11 cellular contexts compared by ENCODE assay signal in genomic region chr6:149450679-149451360, GRCh38. TPM values are rescaled to one million over a fixed set of nuclear protein-coding genes. Genes with fewer than 3 reads are reported as not detected.
DNase-seq lines count a peak whose midpoint lies in the region; ATAC-seq and TF ChIP-seq lines count a peak whose summit lies in the region.
"Had no signal": no experiment of that assay in that cellular context is flagged by ENCODE, and none has a peak within 500 bp of the region (broad histone marks: within the 10 kb centered on the region; RNA-seq: fewer than 3 reads in every experiment).

No MANE protein-coding gene starts in this region.

- DNase-seq in activated CD4-positive, alpha-beta T cell treated with anti-CD3 and anti-CD28 coated beads, Interleukin-2, amount 10 ng/mL, durations not matched to agents 7 days and 5 days = no peak
- DNase-seq in activated CD4-positive, alpha-beta T cell treated with anti-CD3 and anti-CD28 coated beads for 48 hours = no peak
- peak; percentile 15 for DNase-seq in midbrain (lab: John Stamatoyannopoulos, UW)
- no peak for DNase-seq in thoracic aorta (ENCODE audit: low spot score)
- no peak for DNase-seq in HuH-7 (ENCODE audit: low spot score)
- no peak for DNase-seq in ureter (ENCODE audit: low spot score)
- DNase-seq in kidney tubule cell (ENCODE audit: low spot score) = no peak
- DNase-seq: CD4-positive, CD25-positive, alpha-beta regulatory T cell; cortex of kidney had no signal

- TF ChIP-seq CTCF in thoracic aorta (IDR thresholded peaks at IDR 0.05) = no peak

- H3K9me3 Mint-ChIP-seq in activated CD4-positive, alpha-beta T cell treated with anti-CD3 and anti-CD28 coated beads, Interleukin-2, amount 10 ng/mL, durations not matched to agents 7 days and 5 days = no peaks in the 10 kb centered on the region

- no peaks in the 10 kb centered on the region for H3K9me3 ChIP-seq in ectodermal cell (ENCODE audit: control insufficient read depth, low read length)
- H3K9me3 ChIP-seq in thoracic aorta = no peaks in the 10 kb centered on the region

- H3K27ac Mint-ChIP-seq in activated CD4-positive, alpha-beta T cell treated with anti-CD3 and anti-CD28 coated beads, Interleukin-2, amount 10 ng/mL, durations not matched to agents 7 days and 5 days = no peak overlapping the region

- H3K27me3 Mint-ChIP-seq in activated CD4-positive, alpha-beta T cell treated with anti-CD3 and anti-CD28 coated beads, Interleukin-2, amount 10 ng/mL, durations not matched to agents 7 days and 5 days = no peaks in the 10 kb centered on the region
- H3K27me3 Mint-ChIP-seq: CD4-positive, CD25-positive, alpha-beta regulatory T cell had no signal

- H3K36me3 ChIP-seq in ectodermal cell (ENCODE audit: control insufficient read depth, insufficient read depth, low read length) (no peaks in the 10 kb centered on the region), thoracic aorta (no peaks in the 10 kb centered on the region)

- H3K27me3 ChIP-seq in ectodermal cell (ENCODE audit: control insufficient read depth, insufficient read depth, low read length, poor library complexity, severe bottlenecking) (peaks cover 43% of the 10 kb centered on the region), thoracic aorta (replicated peaks; ENCODE audit: insufficient read depth) (no peaks in the 10 kb centered on the region)

- CTCF ChIA-PET in activated CD4-positive, alpha-beta T cell treated with anti-CD3 and anti-CD28 coated beads, Interleukin-2, amount 10 ng/mL, durations not matched to agents 7 days and 5 days (lab: Charles Lee) = interaction anchor here (1.2 to 1.6 kb wide), 3 partner anchors 19 to 95 kb away, joined by 4 to 7 read pairs (median 4); partner anchors contain the start of gene PPIL4

- no peak overlapping the region for H3K27ac ChIP-seq in ectodermal cell (ENCODE audit: insufficient read depth, low read depth, low read length, poor library complexity, severe bottlenecking)
- H3K27ac ChIP-seq in thoracic aorta = no peak overlapping the region
- H3K27ac ChIP-seq: PC-9 had no signal

- H3K4me1 ChIP-seq in ectodermal cell (ENCODE audit: control insufficient read depth, insufficient read depth, low read length) (peaks cover 4% of the 10 kb centered on the region), thoracic aorta (ENCODE audit: control insufficient read depth in 1 of 2, low read depth in 2 of 2) (peaks cover 17 to 40% of the 10 kb centered on the region in 2 donors)

- H3K36me3 Mint-ChIP-seq in activated CD4-positive, alpha-beta T cell treated with anti-CD3 and anti-CD28 coated beads, Interleukin-2, amount 10 ng/mL, durations not matched to agents 7 days and 5 days (ENCODE audit: low read depth) = peaks cover 7% of the 10 kb centered on the region

- POLR2A ChIA-PET in activated CD4-positive, alpha-beta T cell treated with anti-CD3 and anti-CD28 coated beads, Interleukin-2, amount 10 ng/mL, durations not matched to agents 7 days and 5 days (lab: Charles Lee) = no interaction called here

- H3K4me3 Mint-ChIP-seq in activated CD4-positive, alpha-beta T cell treated with anti-CD3 and anti-CD28 coated beads, Interleukin-2, amount 10 ng/mL, durations not matched to agents 7 days and 5 days = peak overlapping the region; percentile 16
- H3K4me3 Mint-ChIP-seq: CD4-positive, CD25-positive, alpha-beta regulatory T cell had no signal

- no peak for ATAC-seq in thoracic aorta (ENCODE audit: insufficient number of reproducible peaks, low FRiP score, low read depth)

- WGBS in ectodermal cell, 2 experiments = 9 to 10% methylated on average over 85 of the region's 85 CpGs

- H3K4me3 ChIP-seq in ectodermal cell (ENCODE audit: insufficient read depth, low read depth, low read length) (peak overlapping the region; percentile 40), thoracic aorta (peak overlapping the region; percentile 77)
- H3K4me3 ChIP-seq: PC-9 had no signal

- H3K4me1 Mint-ChIP-seq in activated CD4-positive, alpha-beta T cell treated with anti-CD3 and anti-CD28 coated beads, Interleukin-2, amount 10 ng/mL, durations not matched to agents 7 days and 5 days = peaks cover 3% of the 10 kb centered on the region

RNA-seq across cellular contexts. Expression of gene ZC3H12D, which starts 34.0 kb away (rescaled TPM):
- 10 to 100 TPM; 10.7 to 16.5 TPM for total RNA-seq in activated CD4-positive, alpha-beta T cell treated with anti-CD3 and anti-CD28 coated beads, Interleukin-2, amount 10 ng/mL, durations not matched to agents 7 days and 5 days
- polyA plus RNA-seq in ectodermal cell (2013, experiment 1 of 4) = not detected
- 0.05 TPM for polyA plus RNA-seq in ectodermal cell (2013, experiment 2 of 4)
- 0.11 TPM for polyA plus RNA-seq in ectodermal cell (2013, experiment 3 of 4)
- 0.04 TPM for polyA plus RNA-seq in ectodermal cell (2013, experiment 4 of 4)
- 1 to 10 TPM; 1.9 to 3.8 TPM for total RNA-seq in thoracic aorta
- total RNA-seq in ureter = 2.4 TPM
- total RNA-seq: PC-9 had no signal

RNA-seq across cellular contexts. Expression of gene SUMO4, which starts 50.8 kb away (rescaled TPM):
- 10 to 100 TPM in 1 of 2 experiments, 1 to 10 TPM in 1; 7.9 to 10.2 TPM for total RNA-seq in activated CD4-positive, alpha-beta T cell treated with anti-CD3 and anti-CD28 coated beads, Interleukin-2, amount 10 ng/mL, durations not matched to agents 7 days and 5 days
- polyA plus RNA-seq in ectodermal cell (2013, experiment 1 of 4) = not detected
- polyA plus RNA-seq in ectodermal cell (2013, experiment 2 of 4) = 0.43 TPM
- polyA plus RNA-seq in ectodermal cell (2013, experiment 3 of 4) = 0.27 TPM
- 0.28 TPM for polyA plus RNA-seq in ectodermal cell (2013, experiment 4 of 4)
- total RNA-seq in thoracic aorta (1 to 10 TPM; 3.2 to 5.6 TPM), ureter (5.0 TPM)
